ENCODE assay signal across 8 cellular contexts in the genomic region with DNA sequence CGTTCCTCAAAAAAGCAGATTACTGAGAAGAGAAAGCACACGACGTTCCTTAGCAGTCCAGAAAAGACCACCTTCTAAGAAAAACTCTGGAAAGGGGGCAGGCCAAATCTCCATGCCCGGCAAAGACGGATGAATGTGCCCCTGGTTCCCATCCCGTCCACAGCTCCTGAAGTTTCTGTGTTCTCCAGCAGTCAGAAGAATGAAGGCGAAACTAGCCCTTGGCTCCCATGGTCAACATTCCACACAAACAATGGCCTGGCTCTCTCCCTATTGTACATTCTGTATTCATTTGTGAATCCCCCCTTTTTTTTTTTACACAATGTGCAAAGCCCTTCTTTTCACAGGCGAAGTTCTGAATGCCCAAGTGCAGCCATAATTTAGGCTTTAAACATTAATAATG. TPM values are rescaled to one million over a fixed set of nuclear protein-coding genes. Genes with fewer than 3 reads are reported as not detected.
DNase-seq lines count a peak whose midpoint lies in the region; ATAC-seq, FAIRE-seq and TF ChIP-seq lines count a peak whose summit lies in the region.

No MANE protein-coding gene starts in this region.

- peak overlapping the region; percentile 97 for H3K4me3 Mint-ChIP-seq in glutamatergic neuron (ENCODE audit: unreplicated experiment)

- H3K36me3 ChIP-seq in adipocyte (ENCODE audit: control insufficient read depth, insufficient read depth, low read length, severe bottlenecking) = peaks cover 5% of the 10 kb centered on the region
- H3K36me3 ChIP-seq in pancreas = no peaks in the 10 kb centered on the region

- WGBS in pancreas, 2 donors = 6 to 7% methylated on average over 8 of the region's 8 CpGs

- H3K4me3 ChIP-seq in adipocyte (ENCODE audit: low read length) (no peak overlapping the region), pancreas (peak overlapping the region in 2 of 4 donors; percentile 8 to 13)

- peaks cover 10% of the 10 kb centered on the region for H3K9me3 Mint-ChIP-seq in glutamatergic neuron (ENCODE audit: unreplicated experiment)

- no peak for ATAC-seq in pancreas

- no peaks in the 10 kb centered on the region for H3K9me3 ChIP-seq in adipocyte (ENCODE audit: control insufficient read depth, low read length)
- H3K9me3 ChIP-seq in pancreas = no peaks in the 10 kb centered on the region

- peaks cover 18% of the 10 kb centered on the region for H3K27me3 Mint-ChIP-seq in glutamatergic neuron (ENCODE audit: unreplicated experiment)

- H3K4me1 ChIP-seq in adipocyte (ENCODE audit: control insufficient read depth, insufficient read depth, low read length) (peaks cover 60% of the 10 kb centered on the region), pancreas (peaks cover 48 to 64% (median 55%) of the 10 kb centered on the region in 3 donors)

- DNase-seq in adipocyte (ENCODE audit: low read depth) = peak; percentile 64
- no peak for DNase-seq in glutamatergic neuron
- DNase-seq in pancreas = no peak
- no peak for DNase-seq in GOT3 (lab: John Stamatoyannopoulos, UW)
- no peak for DNase-seq in NAMALWA (ENCODE audit: low spot score)
- no peak for DNase-seq in UCSD-AML1 (lab: John Stamatoyannopoulos, UW; ENCODE audit: unreplicated experiment)
- DNase-seq in amniotic stem cell (lab: John Stamatoyannopoulos, UW) = no peak

- peak overlapping the region; percentile 3 for H3K9ac ChIP-seq in adipocyte (ENCODE audit: low read length)

- H3K27ac Mint-ChIP-seq in glutamatergic neuron (ENCODE audit: unreplicated experiment) = peak overlapping the region; percentile 65

- H3K4me1 Mint-ChIP-seq in glutamatergic neuron (ENCODE audit: low read depth, unreplicated experiment) = peaks cover 62% of the 10 kb centered on the region

- FAIRE-seq in pancreas (lab: Jason Lieb, UNC) = no peak

- H3K27me3 ChIP-seq in adipocyte (replicated peaks; ENCODE audit: control insufficient read depth, insufficient read depth, low read length) = no peaks in the 10 kb centered on the region
- H3K27me3 ChIP-seq in pancreas = no peaks in the 10 kb centered on the region

- intact Hi-C loops in pancreas (cut with DNase I) = no loop called here

- no peak for TF ChIP-seq CTCF in C4-2B (conservative IDR thresholded peaks at IDR 0.05)
- TF ChIP-seq CTCF in glutamatergic neuron (IDR thresholded peaks at IDR 0.05; ENCODE audit: partially characterized antibody, unreplicated experiment) = no peak
- no peak for TF ChIP-seq CTCF in pancreas (IDR thresholded peaks at IDR 0.05)

- H3K27ac ChIP-seq in C4-2B (peak overlapping the region; percentile 90), pancreas (peak overlapping the region; percentile 73 to 95 (median 82))

- peaks cover 4% of the 10 kb centered on the region for H3K36me3 Mint-ChIP-seq in glutamatergic neuron (ENCODE audit: unreplicated experiment)

RNA-seq across cellular contexts. Expression of a gene that starts 5.3 kb away (rescaled TPM):
- total RNA-seq in glutamatergic neuron (ENCODE audit: unreplicated experiment) (174 TPM), pancreas (10 to 100 TPM; 29.0 to 60.8 (median 32.4) TPM)
- polyA plus RNA-seq in pancreas = 10 to 100 TPM; 21.4 to 22.2 TPM
